ENCODE assay signal across 8 cellular contexts in genomic region chr11:61294717-61295595, GRCh38. TPM values are rescaled to one million over a fixed set of nuclear protein-coding genes. Genes with fewer than 3 reads are reported as not detected.
DNase-seq lines count a peak whose midpoint lies in the region; ATAC-seq and TF ChIP-seq lines count a peak whose summit lies in the region.

Gene VWCE (minus strand): TSS chr11:61295316. CDS start chr11:61295037, 279 bp downstream.

- H3K27me3 Mint-ChIP-seq in stimulated activated naive B cell treated with anti-CD40 and anti-IgM and Interleukin-4, amounts not matched to agents 10 μg/mL and 1 μg/mL and 100 μg/mL, for 72 hours = peaks cover 3 to 6% of the 10 kb centered on the region in 2 donors

- ATAC-seq in GM18511 (IDR thresholded peaks at IDR 0.05; ENCODE audit: unreplicated experiment) (peak; percentile 78), HG03095 (IDR thresholded peaks at IDR 0.05; ENCODE audit: unreplicated experiment) (peak; percentile 76)
- ATAC-seq in stimulated activated naive B cell treated with anti-CD40 and anti-IgM and Interleukin-4, amounts not matched to agents 10 μg/mL and 1 μg/mL and 100 μg/mL, for 72 hours (replicated peaks) = peak; percentile 84 to 87

- H3K27ac Mint-ChIP-seq in stimulated activated naive B cell treated with anti-CD40 and anti-IgM and Interleukin-4, amounts not matched to agents 10 μg/mL and 1 μg/mL and 100 μg/mL, for 72 hours = peak within 1 kb of the TSS; percentile 91

- intact Hi-C loops in A673 (cut with micrococcal nuclease; ENCODE audit: unreplicated experiment) = no loop called here

- BruUV-seq in A673 (replicated peaks; lab: Mats Ljungman, UMichigan) = no TSS peak

- CTCF ChIA-PET in A673 (lab: Charles Lee) = interaction anchor here (0.9 to 1.3 kb wide), 2 partner anchors 41 to 91 kb away, joined by 3 to 4 read pairs; no protein-coding TSS in a partner anchor

- peak; percentile 88 for DNase-seq in A673 (ENCODE audit: low spot score)
- peak; percentile 43 for DNase-seq in NCI-H460 (ENCODE audit: extremely low read depth, low read depth)
- peak; percentile 16 to 49 for DNase-seq in activated CD8-positive, alpha-beta memory T cell treated with anti-CD3 and anti-CD28 coated beads for 1 hour (ENCODE audit: extremely low read depth in 1 of 2, low read depth in 1 of 2)
- peak; percentile 68 for DNase-seq in stimulated activated naive B cell treated with anti-CD40 and anti-IgM and Interleukin-4, amounts not matched to agents 10 μg/mL and 1 μg/mL and 100 μg/mL, for 72 hours

- H3K27ac ChIP-seq in A673 (ENCODE audit: low read depth, low read length, poor library complexity, severe bottlenecking) = peak within 1 kb of the TSS; percentile 75

- H3K36me3 Mint-ChIP-seq in stimulated activated naive B cell treated with anti-CD40 and anti-IgM and Interleukin-4, amounts not matched to agents 10 μg/mL and 1 μg/mL and 100 μg/mL, for 72 hours = peaks cover 18 to 25% of the 10 kb centered on the region in 2 donors

- H3K9me3 ChIP-seq in A673 (ENCODE audit: low read depth, low read length, poor library complexity, severe bottlenecking) (no peaks in the 10 kb centered on the region), endocrine pancreas (ENCODE audit: control insufficient read depth, low read length) (no peaks in the 10 kb centered on the region), mucosa of stomach (ENCODE audit: control insufficient read depth, low read length) (no peaks in the 10 kb centered on the region)

- peaks cover 23 to 36% of the 10 kb centered on the region in 2 donors for H3K4me1 Mint-ChIP-seq in stimulated activated naive B cell treated with anti-CD40 and anti-IgM and Interleukin-4, amounts not matched to agents 10 μg/mL and 1 μg/mL and 100 μg/mL, for 72 hours

- POLR2A ChIA-PET in A673 (lab: Charles Lee; ENCODE audit: low non-redundant PET) = no interaction called here

- H3K4me1 ChIP-seq in A673 (ENCODE audit: insufficient read depth, low read length, poor library complexity, severe bottlenecking) = peaks cover 8% of the 10 kb centered on the region
- no peaks in the 10 kb centered on the region for H3K4me1 ChIP-seq in endocrine pancreas (ENCODE audit: control insufficient read depth, insufficient read depth, low read length)
- H3K4me1 ChIP-seq in mucosa of stomach (ENCODE audit: control insufficient read depth, insufficient read depth, low read length) = peaks cover 17% of the 10 kb centered on the region

- H3K9ac ChIP-seq in endocrine pancreas (ENCODE audit: control insufficient read depth, insufficient read depth, low read length) (peak within 1 kb of the TSS; percentile 36), mucosa of stomach (ENCODE audit: low read length) (peak within 1 kb of the TSS; percentile 63)

- H3K4me3 Mint-ChIP-seq in stimulated activated naive B cell treated with anti-CD40 and anti-IgM and Interleukin-4, amounts not matched to agents 10 μg/mL and 1 μg/mL and 100 μg/mL, for 72 hours = peak within 1 kb of the TSS; percentile 91

- no peaks in the 10 kb centered on the region for H3K9me3 Mint-ChIP-seq in stimulated activated naive B cell treated with anti-CD40 and anti-IgM and Interleukin-4, amounts not matched to agents 10 μg/mL and 1 μg/mL and 100 μg/mL, for 72 hours

- TF ChIP-seq CTCF in A673 (conservative IDR thresholded peaks at IDR 0.05; ENCODE audit: low read depth, low read length) = peak; percentile 56

- H3K4me3 ChIP-seq in A673 (ENCODE audit: low read depth, low read length, poor library complexity, severe bottlenecking) (peak within 1 kb of the TSS; percentile 61), endocrine pancreas (ENCODE audit: control insufficient read depth, insufficient read depth, low read length) (no peak within 1 kb of the TSS), mucosa of stomach (ENCODE audit: low read length) (peak within 1 kb of the TSS; percentile 50)

- H3K36me3 ChIP-seq in A673 (ENCODE audit: insufficient read depth, low read length, poor library complexity, severe bottlenecking) = peaks cover 12% of the 10 kb centered on the region
- peaks cover 3% of the 10 kb centered on the region for H3K36me3 ChIP-seq in endocrine pancreas (ENCODE audit: control insufficient read depth, insufficient read depth, low read length)
- H3K36me3 ChIP-seq in mucosa of stomach (ENCODE audit: control insufficient read depth, insufficient read depth, low read length) = peaks cover 5% of the 10 kb centered on the region

- H3K27me3 ChIP-seq in A673 (replicated peaks; ENCODE audit: insufficient read depth, low read depth, low read length, poor library complexity) (no peaks in the 10 kb centered on the region), endocrine pancreas (ENCODE audit: control insufficient read depth, insufficient read depth, low read length) (no peaks in the 10 kb centered on the region), mucosa of stomach (ENCODE audit: control insufficient read depth, insufficient read depth, low read length) (peaks cover 28% of the 10 kb centered on the region)

RNA-seq across cellular contexts. Expression of gene VWCE, which starts in this region (rescaled TPM):
- total RNA-seq in A673 (2021) = 8.0 and 8.6 TPM in 2 replicates
- 0.30 and 0.46 TPM in 2 replicates for total RNA-seq in NCI-H460 (2014; rRNA removed; shearing (Covaris generic))
- polyA plus RNA-seq in NCI-H460 (2014; cell fraction: nucleus; rRNA removed) = 1.5 and 5.3 TPM in 2 replicates

Comparison
In these comparisons a context has a peak if more than half of its experiments do, and no peak if none do; other contexts are left out.
1. DNase-seq: peak in every context shown above with its lines; median percentile 88 in A673; 68 in stimulated activated naive B cell treated with anti-CD40 and anti-IgM and Interleukin-4, amounts not matched to agents 10 μg/mL and 1 μg/mL and 100 μg/mL, for 72 hours; 43 in NCI-H460; 32 in activated CD8-positive, alpha-beta memory T cell treated with anti-CD3 and anti-CD28 coated beads for 1 hour.